14 cellular contexts compared by ENCODE assay signal in the genomic region with DNA sequence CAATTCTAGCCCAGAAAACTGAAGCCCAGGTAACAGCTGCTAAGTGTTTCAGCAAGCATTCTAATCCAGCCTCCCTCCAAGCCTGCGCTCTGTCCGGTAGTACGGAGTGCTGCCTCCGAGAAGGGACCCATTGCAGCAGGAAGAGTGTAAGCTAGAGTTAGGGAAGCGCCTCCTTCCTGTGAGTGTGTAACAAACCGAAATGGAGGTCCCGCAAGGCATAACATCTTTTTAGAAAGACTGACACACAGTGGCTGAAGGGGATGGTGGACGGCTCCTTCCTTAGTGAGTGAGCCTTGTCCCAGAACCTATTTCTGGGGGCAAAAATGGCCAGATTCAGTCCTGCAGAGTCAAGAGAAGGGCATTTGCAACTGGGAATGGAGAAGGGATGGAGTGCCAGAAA. TPM values are rescaled to one million over a fixed set of nuclear protein-coding genes. Genes with fewer than 3 reads are reported as not detected.
DNase-seq lines count a peak whose midpoint lies in the region; ATAC-seq and TF ChIP-seq lines count a peak whose summit lies in the region.
"Had no signal": no experiment of that assay in that cellular context is flagged by ENCODE, and none has a peak within 500 bp of the region (broad histone marks: within the 10 kb centered on the region; RNA-seq: fewer than 3 reads in every experiment).

No MANE protein-coding gene starts in this region.

- H3K4me3 ChIP-seq in HUES64 (ENCODE audit: low read length) (no peak overlapping the region), ectodermal cell (ENCODE audit: insufficient read depth, low read depth, low read length) (no peak overlapping the region), vagina (no peak overlapping the region)

- peaks cover 13% of the 10 kb centered on the region for H3K36me3 Mint-ChIP-seq in mesothelial cell of epicardium
- H3K36me3 Mint-ChIP-seq in naive thymus-derived CD8-positive, alpha-beta T cell: no peaks in the 10 kb centered on the region
- H3K36me3 Mint-ChIP-seq: stimulated activated memory B cell treated with anti-CD40 and anti-IgM and Interleukin-4, amounts not matched to agents 10 μg/mL and 1 μg/mL and 100 μg/mL, for 72 hours had no signal

- no peaks in the 10 kb centered on the region; the same call in 1 of the 2 replicates for H3K4me1 ChIP-seq in HUES64 (ENCODE audit: insufficient read depth, low read length)
- H3K4me1 ChIP-seq in ectodermal cell (ENCODE audit: control insufficient read depth, insufficient read depth, low read length): peaks cover 28% of the 10 kb centered on the region
- peaks cover 52% of the 10 kb centered on the region for H3K4me1 ChIP-seq in vagina

- TF ChIP-seq CTCF in mesothelial cell of epicardium (IDR thresholded peaks at IDR 0.05; ENCODE audit: unreplicated experiment): no peak
- TF ChIP-seq CTCF in vagina (IDR thresholded peaks at IDR 0.05): no peak

- H3K4me3 Mint-ChIP-seq in mesothelial cell of epicardium: no peak overlapping the region
- no peak overlapping the region for H3K4me3 Mint-ChIP-seq in naive thymus-derived CD8-positive, alpha-beta T cell
- H3K4me3 Mint-ChIP-seq: stimulated activated memory B cell treated with anti-CD40 and anti-IgM and Interleukin-4, amounts not matched to agents 10 μg/mL and 1 μg/mL and 100 μg/mL, for 72 hours had no signal

- H3K27ac ChIP-seq in HUES64 (ENCODE audit: low read depth, low read length): peak overlapping the region; percentile 38; the same call in 1 of the 2 replicates
- H3K27ac ChIP-seq in ectodermal cell (ENCODE audit: insufficient read depth, low read depth, low read length, poor library complexity, severe bottlenecking): peak overlapping the region; percentile 2
- H3K27ac ChIP-seq in vagina: peak overlapping the region; percentile 79

- H3K9ac ChIP-seq in HUES64 (ENCODE audit: low read depth, low read length): no peak overlapping the region

- no peaks in the 10 kb centered on the region for H3K9me3 Mint-ChIP-seq in mesothelial cell of epicardium
- no peaks in the 10 kb centered on the region for H3K9me3 Mint-ChIP-seq in naive thymus-derived CD8-positive, alpha-beta T cell
- H3K9me3 Mint-ChIP-seq: stimulated activated memory B cell treated with anti-CD40 and anti-IgM and Interleukin-4, amounts not matched to agents 10 μg/mL and 1 μg/mL and 100 μg/mL, for 72 hours had no signal

- H3K4me1 Mint-ChIP-seq in mesothelial cell of epicardium: peaks cover 47% of the 10 kb centered on the region
- no peaks in the 10 kb centered on the region for H3K4me1 Mint-ChIP-seq in naive thymus-derived CD8-positive, alpha-beta T cell
- H3K4me1 Mint-ChIP-seq: stimulated activated memory B cell treated with anti-CD40 and anti-IgM and Interleukin-4, amounts not matched to agents 10 μg/mL and 1 μg/mL and 100 μg/mL, for 72 hours had no signal

- POLR2A ChIA-PET in naive thymus-derived CD8-positive, alpha-beta T cell (lab: Charles Lee): no interaction called here

- peaks cover 43% of the 10 kb centered on the region for H3K36me3 ChIP-seq in HUES64 (ENCODE audit: insufficient read depth, low read length)
- peaks cover 27% of the 10 kb centered on the region for H3K36me3 ChIP-seq in ectodermal cell (ENCODE audit: control insufficient read depth, insufficient read depth, low read length)
- H3K36me3 ChIP-seq in vagina: peaks cover 0 to 25% of the 10 kb centered on the region in 2 donors

- intact Hi-C loops in vagina (cut with DNase I): loop anchor here (5.0 kb wide), 1 partner anchor 128 kb away; no protein-coding TSS in a partner anchor

- H3K27ac Mint-ChIP-seq in mesothelial cell of epicardium: peak overlapping the region; percentile 78
- H3K27ac Mint-ChIP-seq in naive thymus-derived CD8-positive, alpha-beta T cell: no peak overlapping the region
- H3K27ac Mint-ChIP-seq: stimulated activated memory B cell treated with anti-CD40 and anti-IgM and Interleukin-4, amounts not matched to agents 10 μg/mL and 1 μg/mL and 100 μg/mL, for 72 hours had no signal

- no peak for TF ChIP-seq POLR2A in vagina (IDR thresholded peaks at IDR 0.05)

- ATAC-seq in naive thymus-derived CD8-positive, alpha-beta T cell: no peak
- ATAC-seq: stimulated activated memory B cell treated with anti-CD40 and anti-IgM and Interleukin-4, amounts not matched to agents 10 μg/mL and 1 μg/mL and 100 μg/mL, for 72 hours had no signal

- H3K27me3 ChIP-seq in HUES64 (ENCODE audit: insufficient read depth, low read length) (no peaks in the 10 kb centered on the region), ectodermal cell (ENCODE audit: control insufficient read depth, insufficient read depth, low read length, poor library complexity, severe bottlenecking) (peaks cover 18% of the 10 kb centered on the region), vagina (no peaks in the 10 kb centered on the region)

- H3K9me3 ChIP-seq in HUES64 (ENCODE audit: insufficient read depth, low read depth, low read length): no peaks in the 10 kb centered on the region
- no peaks in the 10 kb centered on the region for H3K9me3 ChIP-seq in ectodermal cell (ENCODE audit: control insufficient read depth, low read length)
- no peaks in the 10 kb centered on the region for H3K9me3 ChIP-seq in vagina

- DNase-seq in mesothelial cell of epicardium (ENCODE audit: low spot score in 2 of 2, unreplicated experiment in 2 of 2): no peak
- DNase-seq in vagina (ENCODE audit: extremely low spot score in 2 of 2): no peak
- no peak for DNase-seq in NCI-H446 (lab: John Stamatoyannopoulos, UW)
- no peak for DNase-seq in naive thymus-derived CD8-positive, alpha-beta T cell
- no peak for DNase-seq in NCI-H2029 (lab: John Stamatoyannopoulos, UW)
- DNase-seq: activated CD4-positive, alpha-beta T cell treated with anti-CD3 and anti-CD28 coated beads, Interleukin-2, amount 50 U/mL, for 1 hour; mesendoderm; NCI-H2107; stimulated activated CD4-positive, alpha-beta T cell treated with anti-CD3 and anti-CD28 coated beads, Interleukin-2, amount 100 ng/mL, for 48 hours had no signal

- WGBS in HUES64: 86% methylated on average over 8 of the region's 8 CpGs
- WGBS in ectodermal cell, 2 experiments: 79 to 81% methylated on average over 8 of the region's 8 CpGs

- H3K27me3 Mint-ChIP-seq in mesothelial cell of epicardium (ENCODE audit: low read depth): no peaks in the 10 kb centered on the region
- peaks cover 0 to 30% (median 3%) of the 10 kb centered on the region in 5 donors for H3K27me3 Mint-ChIP-seq in naive thymus-derived CD8-positive, alpha-beta T cell

RNA-seq across cellular contexts. Expression of a gene that starts 12.2 kb away (rescaled TPM):
- polyA plus RNA-seq in HUES64 (2013, experiment 1 of 2): 98.9 TPM
- polyA plus RNA-seq in HUES64 (2013, experiment 2 of 2): 117 TPM
- polyA plus RNA-seq in ectodermal cell (2013, experiment 1 of 4): 224 TPM
- polyA plus RNA-seq in ectodermal cell (2013, experiment 2 of 4): 241 TPM
- polyA plus RNA-seq in ectodermal cell (2013, experiment 3 of 4): 222 TPM
- polyA plus RNA-seq in ectodermal cell (2013, experiment 4 of 4): 225 TPM
- total RNA-seq in mesothelial cell of epicardium: 112 to 131 TPM (median 123 TPM) in 3 replicates
- 146 TPM for total RNA-seq in vagina
- total RNA-seq in naive thymus-derived CD8-positive, alpha-beta T cell: not detected
- polyA plus RNA-seq in naive thymus-derived CD8-positive, alpha-beta T cell: not detected
- total RNA-seq: OCI-LY7; T-helper 1 cell treated with Interleukin-12 subunit alpha and Interleukin-12 subunit beta and Interleukin-4 antibody, amounts not matched to agents 30 ng/mL and 1 ng/mL, for 36 hours had no signal

Comparison
In these comparisons a context has a peak if more than half of its experiments do, and no peak if none do; other contexts are left out.
1. H3K27ac ChIP-seq: peak in every context shown above with its lines; median percentile 79 in vagina; 38 in HUES64; 2 in ectodermal cell.
2. RNA of a gene that starts 12.2 kb away (total RNA-seq): 146 TPM in vagina (single experiment) and 112 to 131 TPM in mesothelial cell of epicardium; not detected in naive thymus-derived CD8-positive, alpha-beta T cell; every median in the first group is over 100 times any median in the second.